ENCODE assay signal across 1 cellular context in genomic region chr17:65515959-65516948, GRCh38.
TF ChIP-seq lines count a peak whose summit lies in the region.

No MANE protein-coding gene starts in this region.

TF ChIP-seq in HepG2, 621 proteins besides CTCF, POLR2A, EP300 and RAD21 (continued from another document and continues in another):
- TF ChIP-seq, protein P1, sequence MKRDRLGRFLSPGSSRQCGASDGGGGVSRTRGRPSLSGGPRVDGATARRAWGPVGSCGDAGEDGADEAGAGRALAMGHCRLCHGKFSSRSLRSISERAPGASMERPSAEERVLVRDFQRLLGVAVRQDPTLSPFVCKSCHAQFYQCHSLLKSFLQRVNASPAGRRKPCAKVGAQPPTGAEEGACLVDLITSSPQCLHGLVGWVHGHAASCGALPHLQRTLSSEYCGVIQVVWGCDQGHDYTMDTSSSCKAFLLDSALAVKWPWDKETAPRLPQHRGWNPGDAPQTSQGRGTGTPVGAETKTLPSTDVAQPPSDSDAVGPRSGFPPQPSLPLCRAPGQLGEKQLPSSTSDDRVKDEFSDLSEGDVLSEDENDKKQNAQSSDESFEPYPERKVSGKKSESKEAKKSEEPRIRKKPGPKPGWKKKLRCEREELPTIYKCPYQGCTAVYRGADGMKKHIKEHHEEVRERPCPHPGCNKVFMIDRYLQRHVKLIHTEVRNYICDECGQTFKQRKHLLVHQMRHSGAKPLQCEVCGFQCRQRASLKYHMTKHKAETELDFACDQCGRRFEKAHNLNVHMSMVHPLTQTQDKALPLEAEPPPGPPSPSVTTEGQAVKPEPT (CRISPR knock-in tag; IDR thresholded peaks at IDR 0.05; ENCODE audit: low read depth), result no peak
- TF ChIP-seq, protein P2, sequence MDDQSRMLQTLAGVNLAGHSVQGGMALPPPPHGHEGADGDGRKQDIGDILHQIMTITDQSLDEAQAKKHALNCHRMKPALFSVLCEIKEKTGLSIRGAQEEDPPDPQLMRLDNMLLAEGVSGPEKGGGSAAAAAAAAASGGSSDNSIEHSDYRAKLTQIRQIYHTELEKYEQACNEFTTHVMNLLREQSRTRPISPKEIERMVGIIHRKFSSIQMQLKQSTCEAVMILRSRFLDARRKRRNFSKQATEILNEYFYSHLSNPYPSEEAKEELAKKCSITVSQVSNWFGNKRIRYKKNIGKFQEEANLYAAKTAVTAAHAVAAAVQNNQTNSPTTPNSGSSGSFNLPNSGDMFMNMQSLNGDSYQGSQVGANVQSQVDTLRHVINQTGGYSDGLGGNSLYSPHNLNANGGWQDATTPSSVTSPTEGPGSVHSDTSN (CRISPR knock-in tag; IDR thresholded peaks at IDR 0.05; ENCODE audit: borderline replicate concordance), result no peak
- TF ChIP-seq CHD4 (IDR thresholded peaks at IDR 0.05; ENCODE audit: borderline replicate concordance, low read length), result peak; percentile 84
- TF ChIP-seq ZNF441 (CRISPR knock-in tag; IDR thresholded peaks at IDR 0.05; ENCODE audit: borderline replicate concordance), result no peak
- no peak for TF ChIP-seq ZNF275 (CRISPR knock-in tag; IDR thresholded peaks at IDR 0.05; ENCODE audit: borderline replicate concordance)
- TF ChIP-seq MAFG (CRISPR knock-in tag; IDR thresholded peaks at IDR 0.05), result no peak
- TF ChIP-seq, protein P3, sequence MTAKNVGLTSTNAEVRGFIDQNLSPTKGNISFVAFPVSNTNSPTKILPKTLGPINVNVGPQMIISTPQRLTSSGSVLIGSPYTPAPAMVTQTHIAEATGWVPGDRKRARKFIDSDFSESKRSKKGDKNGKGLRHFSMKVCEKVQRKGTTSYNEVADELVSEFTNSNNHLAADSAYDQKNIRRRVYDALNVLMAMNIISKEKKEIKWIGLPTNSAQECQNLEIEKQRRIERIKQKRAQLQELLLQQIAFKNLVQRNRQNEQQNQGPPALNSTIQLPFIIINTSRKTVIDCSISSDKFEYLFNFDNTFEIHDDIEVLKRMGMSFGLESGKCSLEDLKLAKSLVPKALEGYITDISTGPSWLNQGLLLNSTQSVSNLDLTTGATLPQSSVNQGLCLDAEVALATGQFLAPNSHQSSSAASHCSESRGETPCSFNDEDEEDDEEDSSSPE (CRISPR knock-in tag; IDR thresholded peaks at IDR 0.05), result no peak
- no peak for TF ChIP-seq MZF1 (CRISPR knock-in tag; IDR thresholded peaks at IDR 0.05; ENCODE audit: borderline replicate concordance)
- TF ChIP-seq, protein P4, sequence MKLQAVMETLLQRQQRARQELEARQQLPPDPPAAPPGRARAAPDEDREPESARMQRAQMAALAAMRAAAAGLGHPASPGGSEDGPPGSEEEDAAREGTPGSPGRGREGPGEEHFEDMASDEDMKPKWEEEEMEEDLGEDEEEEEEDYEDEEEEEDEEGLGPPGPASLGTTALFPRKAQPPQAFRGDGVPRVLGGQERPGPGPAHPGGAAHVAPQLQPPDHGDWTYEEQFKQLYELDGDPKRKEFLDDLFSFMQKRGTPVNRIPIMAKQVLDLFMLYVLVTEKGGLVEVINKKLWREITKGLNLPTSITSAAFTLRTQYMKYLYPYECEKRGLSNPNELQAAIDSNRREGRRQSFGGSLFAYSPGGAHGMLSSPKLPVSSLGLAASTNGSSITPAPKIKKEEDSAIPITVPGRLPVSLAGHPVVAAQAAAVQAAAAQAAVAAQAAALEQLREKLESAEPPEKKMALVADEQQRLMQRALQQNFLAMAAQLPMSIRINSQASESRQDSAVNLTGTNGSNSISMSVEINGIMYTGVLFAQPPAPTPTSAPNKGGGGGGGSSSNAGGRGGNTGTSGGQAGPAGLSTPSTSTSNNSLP (IDR thresholded peaks at IDR 0.05; ENCODE audit: low read depth, low read length), result peak; percentile 90
- no peak for TF ChIP-seq ZNF549 (CRISPR knock-in tag; IDR thresholded peaks at IDR 0.05)
- no peak for TF ChIP-seq ZNF230 (CRISPR knock-in tag; IDR thresholded peaks at IDR 0.05)
- TF ChIP-seq ZNF761 (CRISPR knock-in tag; conservative IDR thresholded peaks at IDR 0.05), result no peak
- no peak for TF ChIP-seq ZNF556 (CRISPR knock-in tag; IDR thresholded peaks at IDR 0.05; ENCODE audit: borderline replicate concordance)
- peak; percentile 24; the same call in 1 of the 2 replicates for TF ChIP-seq FOXJ3 (CRISPR knock-in tag; IDR thresholded peaks at IDR 0.05; ENCODE audit: borderline replicate concordance)
- TF ChIP-seq ZKSCAN1 (IDR thresholded peaks at IDR 0.05; ENCODE audit: low read length), result no peak
- peak; percentile 47 for TF ChIP-seq TBL1XR1 (IDR thresholded peaks at IDR 0.05; ENCODE audit: borderline replicate concordance, low read length, partially characterized antibody)
- peak; percentile 55; the same call in 1 of the 2 replicates for TF ChIP-seq FOXK1 (CRISPR knock-in tag; IDR thresholded peaks at IDR 0.05; ENCODE audit: borderline replicate concordance, low read depth)
- no peak for TF ChIP-seq ARNT2 (CRISPR knock-in tag; IDR thresholded peaks at IDR 0.05; ENCODE audit: low read depth)
- TF ChIP-seq FUBP1 (CRISPR knock-in tag; IDR thresholded peaks at IDR 0.05; ENCODE audit: borderline replicate concordance), result no peak
- TF ChIP-seq MXD4 (CRISPR knock-in tag; IDR thresholded peaks at IDR 0.05), result no peak
- no peak for TF ChIP-seq ZNF17 (CRISPR knock-in tag; IDR thresholded peaks at IDR 0.05)
- peak; percentile 46; the same call in 1 of the 2 replicates for TF ChIP-seq FOSL2 (CRISPR knock-in tag; IDR thresholded peaks at IDR 0.05)
- TF ChIP-seq CC2D1A (CRISPR knock-in tag; IDR thresholded peaks at IDR 0.05), result no peak
- TF ChIP-seq, protein P5, sequence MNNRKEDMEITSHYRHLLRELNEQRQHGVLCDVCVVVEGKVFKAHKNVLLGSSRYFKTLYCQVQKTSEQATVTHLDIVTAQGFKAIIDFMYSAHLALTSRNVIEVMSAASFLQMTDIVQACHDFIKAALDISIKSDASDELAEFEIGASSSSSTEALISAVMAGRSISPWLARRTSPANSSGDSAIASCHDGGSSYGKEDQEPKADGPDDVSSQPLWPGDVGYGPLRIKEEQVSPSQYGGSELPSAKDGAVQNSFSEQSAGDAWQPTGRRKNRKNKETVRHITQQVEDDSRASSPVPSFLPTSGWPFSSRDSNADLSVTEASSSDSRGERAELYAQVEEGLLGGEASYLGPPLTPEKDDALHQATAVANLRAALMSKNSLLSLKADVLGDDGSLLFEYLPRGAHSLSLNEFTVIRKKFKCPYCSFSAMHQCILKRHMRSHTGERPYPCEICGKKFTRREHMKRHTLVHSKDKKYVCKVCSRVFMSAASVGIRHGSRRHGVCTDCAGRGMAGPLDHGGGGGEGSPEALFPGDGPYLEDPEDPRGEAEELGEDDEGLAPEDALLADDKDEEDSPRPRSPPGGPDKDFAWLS (CRISPR knock-in tag; IDR thresholded peaks at IDR 0.05; ENCODE audit: borderline replicate concordance), result no peak
- no peak for TF ChIP-seq KLF11 (CRISPR knock-in tag; IDR thresholded peaks at IDR 0.05)
- peak; percentile 43; the same call in 1 of the 2 replicates for TF ChIP-seq SP5 (CRISPR knock-in tag; IDR thresholded peaks at IDR 0.05; ENCODE audit: borderline replicate concordance, low read depth)
- TF ChIP-seq, protein P6, sequence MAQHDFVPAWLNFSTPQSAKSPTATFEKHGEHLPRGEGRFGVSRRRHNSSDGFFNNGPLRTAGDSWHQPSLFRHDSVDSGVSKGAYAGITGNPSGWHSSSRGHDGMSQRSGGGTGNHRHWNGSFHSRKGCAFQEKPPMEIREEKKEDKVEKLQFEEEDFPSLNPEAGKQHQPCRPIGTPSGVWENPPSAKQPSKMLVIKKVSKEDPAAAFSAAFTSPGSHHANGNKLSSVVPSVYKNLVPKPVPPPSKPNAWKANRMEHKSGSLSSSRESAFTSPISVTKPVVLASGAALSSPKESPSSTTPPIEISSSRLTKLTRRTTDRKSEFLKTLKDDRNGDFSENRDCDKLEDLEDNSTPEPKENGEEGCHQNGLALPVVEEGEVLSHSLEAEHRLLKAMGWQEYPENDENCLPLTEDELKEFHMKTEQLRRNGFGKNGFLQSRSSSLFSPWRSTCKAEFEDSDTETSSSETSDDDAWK (CRISPR knock-in tag; IDR thresholded peaks at IDR 0.05), result no peak
- TF ChIP-seq ZNF225 (CRISPR knock-in tag; IDR thresholded peaks at IDR 0.05), result no peak
- TF ChIP-seq RORA (CRISPR knock-in tag; IDR thresholded peaks at IDR 0.05), result no peak
- no peak for TF ChIP-seq ZBTB3 (CRISPR knock-in tag; IDR thresholded peaks at IDR 0.05; ENCODE audit: borderline replicate concordance, low read depth)
- TF ChIP-seq, protein P7, sequence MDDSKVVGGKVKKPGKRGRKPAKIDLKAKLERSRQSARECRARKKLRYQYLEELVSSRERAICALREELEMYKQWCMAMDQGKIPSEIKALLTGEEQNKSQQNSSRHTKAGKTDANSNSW (CRISPR knock-in tag; IDR thresholded peaks at IDR 0.05; ENCODE audit: borderline replicate concordance), result no peak
- TF ChIP-seq, protein P8, sequence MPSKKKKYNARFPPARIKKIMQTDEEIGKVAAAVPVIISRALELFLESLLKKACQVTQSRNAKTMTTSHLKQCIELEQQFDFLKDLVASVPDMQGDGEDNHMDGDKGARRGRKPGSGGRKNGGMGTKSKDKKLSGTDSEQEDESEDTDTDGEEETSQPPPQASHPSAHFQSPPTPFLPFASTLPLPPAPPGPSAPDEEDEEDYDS (CRISPR knock-in tag; IDR thresholded peaks at IDR 0.05), result no peak; the same call in 1 of the 2 replicates
- no peak for TF ChIP-seq PLSCR1 (CRISPR knock-in tag; IDR thresholded peaks at IDR 0.05; ENCODE audit: borderline replicate concordance)
- no peak for TF ChIP-seq ATF7 (IDR thresholded peaks at IDR 0.05)
- no peak for TF ChIP-seq ATF7 (CRISPR knock-in tag; IDR thresholded peaks at IDR 0.05)
- no peak for TF ChIP-seq PAX8 (CRISPR knock-in tag; IDR thresholded peaks at IDR 0.05; ENCODE audit: borderline replicate concordance)
- no peak for TF ChIP-seq ATF7-NPFF (CRISPR knock-in tag; IDR thresholded peaks at IDR 0.05; ENCODE audit: low read depth)
- TF ChIP-seq ZNF709 (CRISPR knock-in tag; IDR thresholded peaks at IDR 0.05), result no peak
- TF ChIP-seq, protein P9, sequence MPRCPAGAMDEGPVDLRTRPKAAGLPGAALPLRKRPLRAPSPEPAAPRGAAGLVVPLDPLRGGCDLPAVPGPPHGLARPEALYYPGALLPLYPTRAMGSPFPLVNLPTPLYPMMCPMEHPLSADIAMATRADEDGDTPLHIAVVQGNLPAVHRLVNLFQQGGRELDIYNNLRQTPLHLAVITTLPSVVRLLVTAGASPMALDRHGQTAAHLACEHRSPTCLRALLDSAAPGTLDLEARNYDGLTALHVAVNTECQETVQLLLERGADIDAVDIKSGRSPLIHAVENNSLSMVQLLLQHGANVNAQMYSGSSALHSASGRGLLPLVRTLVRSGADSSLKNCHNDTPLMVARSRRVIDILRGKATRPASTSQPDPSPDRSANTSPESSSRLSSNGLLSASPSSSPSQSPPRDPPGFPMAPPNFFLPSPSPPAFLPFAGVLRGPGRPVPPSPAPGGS (CRISPR knock-in tag; IDR thresholded peaks at IDR 0.05), result no peak
- TF ChIP-seq HOXA5 (CRISPR knock-in tag; IDR thresholded peaks at IDR 0.05), result no peak
- TF ChIP-seq ZBTB44 (CRISPR knock-in tag; IDR thresholded peaks at IDR 0.05), result no peak
- TF ChIP-seq ZNF414 (CRISPR knock-in tag; IDR thresholded peaks at IDR 0.05), result no peak
